ENCODE assay signal across 15 cellular contexts in the genomic region with DNA sequence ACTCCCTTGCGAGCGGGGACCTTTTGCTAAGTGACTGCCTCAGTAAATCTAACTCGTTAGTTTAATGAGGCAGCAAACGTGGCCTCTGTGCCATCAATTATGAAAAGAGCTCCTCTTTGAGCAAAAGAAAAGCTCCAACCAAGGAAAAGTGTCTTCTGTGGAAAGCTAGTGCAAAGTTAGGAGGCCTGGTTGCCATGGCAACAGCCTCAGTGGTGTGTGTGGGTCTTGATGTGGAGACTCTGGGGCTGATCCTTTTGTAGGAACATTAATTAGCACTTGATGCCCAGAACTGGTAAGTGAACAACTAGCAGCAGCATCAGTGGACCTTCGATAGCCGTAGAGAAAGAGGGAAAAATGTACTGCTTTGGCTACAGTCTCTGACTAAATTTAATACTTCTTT.
DNase-seq lines count a peak whose midpoint lies in the region; ATAC-seq and TF ChIP-seq lines count a peak whose summit lies in the region.
"Had no signal": no experiment of that assay in that cellular context is flagged by ENCODE, and none has a peak within 500 bp of the region (broad histone marks: within the 10 kb centered on the region; RNA-seq: fewer than 3 reads in every experiment).

No MANE protein-coding gene starts in this region.

- no peak overlapping the region for H3K4me3 ChIP-seq in NB4 (ENCODE audit: low read depth, low read length)
- H3K4me3 ChIP-seq in stomach, result no peak overlapping the region
- H3K4me3 ChIP-seq in heart right ventricle, result no peak overlapping the region

- TF ChIP-seq EP300 in stomach (IDR thresholded peaks at IDR 0.05), result no peak

- peaks cover 56% of the 10 kb centered on the region for H3K4me1 Mint-ChIP-seq in activated CD8-positive, alpha-beta memory T cell treated with anti-CD3 and anti-CD28 coated beads, Interleukin-2, amount 10 ng/mL, durations not matched to agents 7 days and 5 days
- H3K4me1 Mint-ChIP-seq in effector memory CD8-positive, alpha-beta T cell (ENCODE audit: low read depth in 2 of 2), result peaks cover 51 to 74% of the 10 kb centered on the region in 2 donors
- H3K4me1 Mint-ChIP-seq in type B pancreatic cell (ENCODE audit: unreplicated experiment), result peaks cover 64% of the 10 kb centered on the region

- H3K27me3 ChIP-seq in stomach, result no peaks in the 10 kb centered on the region
- no peaks in the 10 kb centered on the region for H3K27me3 ChIP-seq in heart right ventricle

- ATAC-seq in activated CD8-positive, alpha-beta memory T cell treated with anti-CD3 and anti-CD28 coated beads, Interleukin-2, amount 10 ng/mL, durations not matched to agents 7 days and 5 days, result no peak
- ATAC-seq in effector memory CD8-positive, alpha-beta T cell (replicated peaks), result no peak
- no peak for ATAC-seq in heart right ventricle
- ATAC-seq: HepG2; naive thymus-derived CD8-positive, alpha-beta T cell had no signal

- no peaks in the 10 kb centered on the region for H3K9me3 ChIP-seq in stomach
- H3K9me3 ChIP-seq in heart right ventricle, result no peaks in the 10 kb centered on the region

- H3K4me1 ChIP-seq in stomach (peaks cover 21 to 86% (median 35%) of the 10 kb centered on the region in 4 donors), heart right ventricle (peaks cover 0 to 82% (median 30%) of the 10 kb centered on the region in 9 donors)

- H3K4me3 Mint-ChIP-seq in activated CD8-positive, alpha-beta memory T cell treated with anti-CD3 and anti-CD28 coated beads, Interleukin-2, amount 10 ng/mL, durations not matched to agents 7 days and 5 days, result no peak overlapping the region
- H3K4me3 Mint-ChIP-seq in effector memory CD8-positive, alpha-beta T cell, result no peak overlapping the region
- no peak overlapping the region for H3K4me3 Mint-ChIP-seq in type B pancreatic cell
- H3K4me3 Mint-ChIP-seq: activated B cell treated with CpG ODN at 0.5 μM for 24 hours; activated naive CD4-positive, alpha-beta T cell treated with anti-CD3 and anti-CD28 coated beads, Interleukin-2, amount 50 U/mL, for 24 hours; naive thymus-derived CD8-positive, alpha-beta T cell had no signal

- no peaks in the 10 kb centered on the region for H3K36me3 ChIP-seq in stomach
- H3K36me3 ChIP-seq in heart right ventricle, result no peaks in the 10 kb centered on the region

- CTCF ChIA-PET in activated CD8-positive, alpha-beta memory T cell treated with anti-CD3 and anti-CD28 coated beads, Interleukin-2, amount 10 ng/mL, durations not matched to agents 7 days and 5 days (lab: Charles Lee), result no interaction called here

- TF ChIP-seq CTCF in NB4 (IDR thresholded peaks at IDR 0.05; ENCODE audit: low read depth, low read length) (no peak), type B pancreatic cell (conservative IDR thresholded peaks at IDR 0.05) (no peak), stomach (IDR thresholded peaks at IDR 0.05) (no peak), heart right ventricle (IDR thresholded peaks at IDR 0.05) (no peak)

- H3K27ac Mint-ChIP-seq in activated CD8-positive, alpha-beta memory T cell treated with anti-CD3 and anti-CD28 coated beads, Interleukin-2, amount 10 ng/mL, durations not matched to agents 7 days and 5 days, result peak overlapping the region; percentile 40
- peak overlapping the region; percentile 77 to 96 for H3K27ac Mint-ChIP-seq in effector memory CD8-positive, alpha-beta T cell
- H3K27ac Mint-ChIP-seq in type B pancreatic cell, result peak overlapping the region; percentile 34
- H3K27ac Mint-ChIP-seq: activated B cell treated with CpG ODN at 0.5 μM for 24 hours had no signal

- no peak for TF ChIP-seq POLR2A in NB4 (IDR thresholded peaks at IDR 0.05; ENCODE audit: extremely low read depth, insufficient read length)
- TF ChIP-seq POLR2A in stomach (IDR thresholded peaks at IDR 0.05), result no peak

- H3K36me3 Mint-ChIP-seq in activated CD8-positive, alpha-beta memory T cell treated with anti-CD3 and anti-CD28 coated beads, Interleukin-2, amount 10 ng/mL, durations not matched to agents 7 days and 5 days, result peaks cover 30% of the 10 kb centered on the region
- peaks cover 10% of the 10 kb centered on the region for H3K36me3 Mint-ChIP-seq in effector memory CD8-positive, alpha-beta T cell (ENCODE audit: insufficient read depth)
- peaks cover 8% of the 10 kb centered on the region for H3K36me3 Mint-ChIP-seq in type B pancreatic cell

- no peak for DNase-seq in activated CD8-positive, alpha-beta memory T cell treated with anti-CD3 and anti-CD28 coated beads, Interleukin-2, amount 10 ng/mL, durations not matched to agents 7 days and 5 days
- DNase-seq in activated CD8-positive, alpha-beta memory T cell treated with anti-CD3 and anti-CD28 coated beads for 24 hours, result no peak
- peak; percentile 35 for DNase-seq in NB4 (ENCODE audit: low read depth)
- no peak for DNase-seq in effector memory CD8-positive, alpha-beta T cell
- no peak for DNase-seq in type B pancreatic cell (ENCODE audit: extremely low spot score, unreplicated experiment)
- DNase-seq in stomach, result no peak
- DNase-seq in heart right ventricle, result no peak
- DNase-seq in cerebellar nuclear complex (lab: John Stamatoyannopoulos, UW), result no peak
- DNase-seq: activated B cell treated with CpG ODN at 0.5 μM for 24 hours; activated CD8-positive, alpha-beta memory T cell treated with anti-CD3 and anti-CD28 coated beads, Interleukin-2, amount 50 U/mL, for 48 hours; naive thymus-derived CD8-positive, alpha-beta T cell; NCI-H1417 treated with DMSO at 0.1 percent for 48 hours; stimulated activated CD4-positive, alpha-beta T cell treated with anti-CD3 and anti-CD28 coated beads, Interleukin-1b, Interleukin-23, amount 100 ng/mL, for 48 hours had no signal

- WGBS in stomach, 5 donors, result 95 to 100% (median 96%) methylated on average over 6 of the region's 6 CpGs
- 98% methylated on average over 6 of the region's 6 CpGs for WGBS in heart right ventricle, 2 donors

- intact Hi-C loops in stomach (cut with DNase I; ENCODE audit: low total_unique reads) (no loop called here), heart right ventricle (cut with DNase I) (loop anchor here in 1 of 10 donors (5.0 kb wide), 1 partner anchor 145 kb away; the partner anchor contains the start of gene CHST11)

- no peaks in the 10 kb centered on the region for H3K27me3 Mint-ChIP-seq in activated CD8-positive, alpha-beta memory T cell treated with anti-CD3 and anti-CD28 coated beads, Interleukin-2, amount 10 ng/mL, durations not matched to agents 7 days and 5 days
- no peaks in the 10 kb centered on the region for H3K27me3 Mint-ChIP-seq in effector memory CD8-positive, alpha-beta T cell
- H3K27me3 Mint-ChIP-seq in type B pancreatic cell, result no peaks in the 10 kb centered on the region
- H3K27me3 Mint-ChIP-seq: activated B cell treated with CpG ODN at 0.5 μM for 24 hours; activated naive CD4-positive, alpha-beta T cell treated with anti-CD3 and anti-CD28 coated beads, Interleukin-2, amount 50 U/mL, for 24 hours; naive thymus-derived CD8-positive, alpha-beta T cell had no signal

- H3K9me3 Mint-ChIP-seq in activated CD8-positive, alpha-beta memory T cell treated with anti-CD3 and anti-CD28 coated beads, Interleukin-2, amount 10 ng/mL, durations not matched to agents 7 days and 5 days (ENCODE audit: low read depth), result no peaks in the 10 kb centered on the region
- no peaks in the 10 kb centered on the region for H3K9me3 Mint-ChIP-seq in effector memory CD8-positive, alpha-beta T cell
- H3K9me3 Mint-ChIP-seq in type B pancreatic cell, result no peaks in the 10 kb centered on the region
- H3K9me3 Mint-ChIP-seq: activated B cell treated with CpG ODN at 0.5 μM for 24 hours; activated naive CD4-positive, alpha-beta T cell treated with anti-CD3 and anti-CD28 coated beads, Interleukin-2, amount 50 U/mL, for 24 hours; naive thymus-derived CD8-positive, alpha-beta T cell had no signal

- H3K27ac ChIP-seq in stomach (no peak overlapping the region), heart right ventricle (no peak overlapping the region)

Comparison
In these comparisons a context has a peak if more than half of its experiments do, and no peak if none do; other contexts are left out.
1. H3K27ac Mint-ChIP-seq: peak in every context shown above with its lines; median percentile 86 in effector memory CD8-positive, alpha-beta T cell; 40 in activated CD8-positive, alpha-beta memory T cell treated with anti-CD3 and anti-CD28 coated beads, Interleukin-2, amount 10 ng/mL, durations not matched to agents 7 days and 5 days; 34 in type B pancreatic cell.